ENCODE assay signal across 8 cellular contexts in genomic region chr2:46601328-46601963, GRCh38. TPM values are rescaled to one million over a fixed set of nuclear protein-coding genes. Genes with fewer than 3 reads are reported as not detected.
DNase-seq lines count a peak whose midpoint lies in the region; ATAC-seq and TF ChIP-seq lines count a peak whose summit lies in the region.

No MANE protein-coding gene starts in this region.

- H3K4ac ChIP-seq in neuronal stem cell (ENCODE audit: low read length) = no peak overlapping the region

- H3K79me2 ChIP-seq in GM23248 (ENCODE audit: insufficient read depth) = 0 out of 2 replicates have a peak, but pooled peaks cover 3% of the 10 kb centered on the region

- peak; percentile 66 for TF ChIP-seq CTCF in AG10803 (conservative IDR thresholded peaks at IDR 0.05; ENCODE audit: low read length)
- peak; percentile 32 to 49 (median 46) for TF ChIP-seq CTCF in right lobe of liver (IDR thresholded peaks at IDR 0.05)

- DNase-seq in AG10803 (ENCODE audit: low read depth) (peak; percentile 11), GM23248 (peak; percentile 48), adipocyte (ENCODE audit: low read depth) (peak; percentile 64), right lobe of liver (no peak), SKM-1 (lab: John Stamatoyannopoulos, UW; ENCODE audit: unreplicated experiment) (no peak), neuronal stem cell (ENCODE audit: low spot score) (no peak)
- DNase-seq in stimulated activated CD4-positive, alpha-beta T cell treated with anti-CD3 and anti-CD28 coated beads, Interleukin-15, amount 100 ng/mL, for 24 hours = no peak

- H2AFZ ChIP-seq in GM23248 (no peak overlapping the region), neuronal stem cell (ENCODE audit: low read length) (no peak overlapping the region)

- no peaks in the 10 kb centered on the region for H4K20me1 ChIP-seq in GM23248 (ENCODE audit: insufficient read depth)

- H3F3A ChIP-seq in GM23248 (ENCODE audit: insufficient read depth) = peaks cover 6% of the 10 kb centered on the region

- no peak overlapping the region for H2BK120ac ChIP-seq in neuronal stem cell (ENCODE audit: low read depth, low read length)

- no peak overlapping the region for H2BK15ac ChIP-seq in neuronal stem cell (ENCODE audit: low read length)

- intact Hi-C loops in right lobe of liver (cut with DNase I) = no loop called here

- WGBS in GM23248 (ENCODE audit: low coverage in 1 of 2, low lambda C conversion rate in 2 of 2, missing lambda C conversion rate in 2 of 2), 2 experiments = 57% methylated on average over 2 of the region's 2 CpGs
- 40% methylated on average over 2 of the region's 2 CpGs for WGBS in right lobe of liver (ENCODE audit: insufficient coverage, low coverage, low lambda C conversion rate, missing lambda C conversion rate)
- whole genome bisulfite sequencing in neuronal stem cell (ENCODE audit: extremely low coverage in 2 of 2, insufficient read length in 2 of 2, insufficient replicate concordance in 1 of 2), 2 donors = no CpG with 5 or more reads among the region's 2 CpGs

- no peaks in the 10 kb centered on the region for H3K9me3 ChIP-seq in GM23248 (ENCODE audit: low read depth)
- H3K9me3 ChIP-seq in adipocyte (ENCODE audit: control insufficient read depth, low read length) = no peaks in the 10 kb centered on the region
- H3K9me3 ChIP-seq in right lobe of liver = no peaks in the 10 kb centered on the region
- H3K9me3 ChIP-seq in neuronal stem cell (replicated peaks in 1 of 2; ENCODE audit: control insufficient read depth in 2 of 2, insufficient read depth in 1 of 2, low read depth in 1 of 2, low read length in 2 of 2) = no peaks in the 10 kb centered on the region

- no peak overlapping the region for H3K23ac ChIP-seq in neuronal stem cell (ENCODE audit: low read depth, low read length, poor library complexity)

- H3K27me3 ChIP-seq in GM23248 (replicated peaks; ENCODE audit: insufficient read depth) (no peaks in the 10 kb centered on the region), adipocyte (replicated peaks; ENCODE audit: control insufficient read depth, insufficient read depth, low read length) (no peaks in the 10 kb centered on the region), right lobe of liver (no peaks in the 10 kb centered on the region), neuronal stem cell (ENCODE audit: control insufficient read depth in 3 of 3, insufficient read depth in 3 of 3, low read depth in 1 of 3, low read length in 3 of 3) (no peaks in the 10 kb centered on the region)

- no peak overlapping the region for H4K91ac ChIP-seq in neuronal stem cell (ENCODE audit: low read depth, low read length, poor library complexity)

- H2BK5ac ChIP-seq in neuronal stem cell (ENCODE audit: low read length) = no peak overlapping the region

- H3K18ac ChIP-seq in neuronal stem cell (ENCODE audit: low read length) = no peak overlapping the region

- no peak overlapping the region for H3K4me3 ChIP-seq in AG10803 (ENCODE audit: low read length)
- H3K4me3 ChIP-seq in GM23248 = no peak overlapping the region
- no peak overlapping the region for H3K4me3 ChIP-seq in adipocyte (ENCODE audit: low read length)
- no peak overlapping the region for H3K4me3 ChIP-seq in right lobe of liver
- no peak overlapping the region for H3K4me3 ChIP-seq in neuronal stem cell (ENCODE audit: low read length in 2 of 2)

- H3K4me2 ChIP-seq in GM23248 (ENCODE audit: unreplicated experiment) (no peak overlapping the region), neuronal stem cell (ENCODE audit: insufficient read depth, low read length, poor library complexity, severe bottlenecking) (no peak overlapping the region)

- H3K4me1 ChIP-seq in GM23248 (ENCODE audit: insufficient read depth) (no peaks in the 10 kb centered on the region), adipocyte (ENCODE audit: control insufficient read depth, insufficient read depth, low read length) (no peaks in the 10 kb centered on the region), right lobe of liver (no peaks in the 10 kb centered on the region), neuronal stem cell (ENCODE audit: control insufficient read depth in 2 of 2, insufficient read depth in 1 of 2, low read depth in 1 of 2, low read length in 2 of 2) (no peaks in the 10 kb centered on the region)

- ATAC-seq in right lobe of liver (peak in 1 of 4 donors; percentile 38), GM21529 (IDR thresholded peaks at IDR 0.05; ENCODE audit: unreplicated experiment) (no peak)

- no peaks in the 10 kb centered on the region for H3K9me2 ChIP-seq in GM23248 (ENCODE audit: insufficient read depth)

- no peaks in the 10 kb centered on the region for H3K36me3 ChIP-seq in GM23248 (ENCODE audit: low read depth)
- peaks cover 2% of the 10 kb centered on the region for H3K36me3 ChIP-seq in adipocyte (ENCODE audit: control insufficient read depth, insufficient read depth, low read length, severe bottlenecking)
- H3K36me3 ChIP-seq in right lobe of liver = no peaks in the 10 kb centered on the region
- peaks cover 0 to 3% of the 10 kb centered on the region in 2 donors for H3K36me3 ChIP-seq in neuronal stem cell (replicated peaks in 1 of 2; ENCODE audit: control insufficient read depth in 2 of 2, insufficient read depth in 2 of 2, low read length in 2 of 2)

- H3K27ac ChIP-seq in GM23248 (no peak overlapping the region), right lobe of liver (no peak overlapping the region), neuronal stem cell (replicated peaks; ENCODE audit: low read length) (no peak overlapping the region)

- in situ Hi-C loops in GM23248 (cut with MboI) = no loop called here

- H2BK12ac ChIP-seq in neuronal stem cell (ENCODE audit: low read length) = no peak overlapping the region

- TF ChIP-seq POLR2A in right lobe of liver (IDR thresholded peaks at IDR 0.05) = no peak

- no peak overlapping the region for H2AK5ac ChIP-seq in neuronal stem cell (ENCODE audit: low read depth, low read length)

- no peaks in the 10 kb centered on the region for H3K79me1 ChIP-seq in neuronal stem cell (ENCODE audit: low read depth, low read length)

- no peak overlapping the region for H4K8ac ChIP-seq in neuronal stem cell (ENCODE audit: low read depth, low read length)

- no peak overlapping the region for H3K14ac ChIP-seq in neuronal stem cell (ENCODE audit: low read length)

- H3K9ac ChIP-seq in GM23248 (no peak overlapping the region), adipocyte (ENCODE audit: low read length) (no peak overlapping the region), neuronal stem cell (ENCODE audit: low read depth, low read length, poor library complexity) (no peak overlapping the region)

RNA-seq across cellular contexts. Expression of gene PIGF, which starts 15.4 kb away (rescaled TPM):
- total RNA-seq in GM23248 (2014; rRNA removed; shearing (Covaris generic)) = 34.4 and 36.0 TPM in 2 replicates
- 52.2 and 56.5 TPM in 2 replicates for polyA plus RNA-seq in GM23248 (2016; fragmentation: Nextera tagmentation; extraction: Ambion mirVana)
- total RNA-seq in right lobe of liver = 10 to 100 TPM in 3 of 6 experiments, 1 to 10 TPM in 3; 8.4 to 12.1 (median 10.0) TPM
- polyA plus RNA-seq in neuronal stem cell (2013, experiment 1 of 2) = 53.2 TPM
- polyA plus RNA-seq in neuronal stem cell (2013, experiment 2 of 2) = 51.6 TPM

RNA-seq across cellular contexts. Expression of gene CRIPT, which starts 15.6 kb away (rescaled TPM):
- total RNA-seq in GM23248 (2014; rRNA removed; shearing (Covaris generic)) = 20.9 and 29.8 TPM in 2 replicates
- polyA plus RNA-seq in GM23248 (2016; fragmentation: Nextera tagmentation; extraction: Ambion mirVana) = 36.3 and 36.9 TPM in 2 replicates
- total RNA-seq in right lobe of liver = 1 to 10 TPM; 5.2 to 9.7 (median 7.0) TPM
- polyA plus RNA-seq in neuronal stem cell (2013, experiment 1 of 2) = 17.3 TPM
- 18.1 TPM for polyA plus RNA-seq in neuronal stem cell (2013, experiment 2 of 2)

RNA-seq across cellular contexts. Expression of gene ATP6V1E2, which starts 59.1 kb away (rescaled TPM):
- 8.6 and 10.5 TPM in 2 replicates for total RNA-seq in GM23248 (2014; rRNA removed; shearing (Covaris generic))
- 4.5 and 5.0 TPM in 2 replicates for polyA plus RNA-seq in GM23248 (2016; fragmentation: Nextera tagmentation; extraction: Ambion mirVana)
- total RNA-seq in right lobe of liver = 1 to 10 TPM; 2.8 to 4.8 (median 3.6) TPM
- 4.6 TPM for polyA plus RNA-seq in neuronal stem cell (2013, experiment 1 of 2)
- polyA plus RNA-seq in neuronal stem cell (2013, experiment 2 of 2) = 4.1 TPM

RNA-seq across cellular contexts. Expression of gene RHOQ, which starts 59.2 kb away (rescaled TPM):
- 80.1 and 81.3 TPM in 2 replicates for total RNA-seq in GM23248 (2014; rRNA removed; shearing (Covaris generic))
- polyA plus RNA-seq in GM23248 (2016; fragmentation: Nextera tagmentation; extraction: Ambion mirVana) = 19.5 and 22.5 TPM in 2 replicates
- 10 to 100 TPM; 10.6 to 37.2 (median 26.0) TPM for total RNA-seq in right lobe of liver
- polyA plus RNA-seq in neuronal stem cell (2013, experiment 1 of 2) = 38.2 TPM
- polyA plus RNA-seq in neuronal stem cell (2013, experiment 2 of 2) = 38.1 TPM

Comparison
In these comparisons a context has a peak if more than half of its experiments do, and no peak if none do; other contexts are left out.
1. DNase-seq: peak in AG10803 (single experiment), GM23248 (single experiment) and adipocyte (single experiment); none in right lobe of liver (0 of 3), stimulated activated CD4-positive, alpha-beta T cell treated with anti-CD3 and anti-CD28 coated beads, Interleukin-15, amount 100 ng/mL, for 24 hours (single experiment), SKM-1 (single experiment) and neuronal stem cell (single experiment).